ENCODE assay signal across 1 cellular context in genomic region chr3:138381413-138381901, GRCh38.
TF ChIP-seq lines count a peak whose summit lies in the region.

No MANE protein-coding gene starts in this region.

TF ChIP-seq in A549, 52 proteins besides CTCF, POLR2A, EP300 and RAD21 (continued from another document):
- TF ChIP-seq REST (IDR thresholded peaks at IDR 0.05) (no peak), MYC (IDR thresholded peaks at IDR 0.05; ENCODE audit: borderline replicate concordance, low read length) (no peak), CBX2 (IDR thresholded peaks at IDR 0.05; ENCODE audit: borderline replicate concordance, low read depth) (no peak)
